Comparison of ENCODE assay signal across 23 cellular contexts in genomic region chr6:106807946-106808611, GRCh38.
A peak's percentile ranks its signal among the peaks of the same experiment; 100 is the strongest.
DNase-seq lines count a peak whose midpoint lies in the region; ATAC-seq, FAIRE-seq and TF ChIP-seq lines count a peak whose summit lies in the region.
"Had no signal": no experiment of that assay in that cellular context is flagged by ENCODE, and none has a peak within 500 bp of the region (broad histone marks: within the 10 kb centered on the region; RNA-seq: fewer than 3 reads in every experiment).

No MANE protein-coding gene starts in this region.

- no peak overlapping the region for H4K8ac ChIP-seq in H9 (replicated peaks; ENCODE audit: insufficient read length, low read depth, low read length)

- peaks cover 36 to 74% (median 58%) of the 10 kb centered on the region in 3 experiments for H3K36me3 Mint-ChIP-seq in H9 (ENCODE audit: insufficient read depth in 1 of 3, low read depth in 3 of 3)

- no peaks in the 10 kb centered on the region for H3K23me2 ChIP-seq in H9 (ENCODE audit: insufficient read length, low read depth, low read length, poor library complexity, severe bottlenecking)

- no peak for TF ChIP-seq EP300 in HepG2 (IDR thresholded peaks at IDR 0.05; ENCODE audit: low read depth in 2 of 2, low read length in 2 of 2)
- TF ChIP-seq EP300 in HepG2 (CRISPR knock-in tag; IDR thresholded peaks at IDR 0.05; ENCODE audit: borderline replicate concordance), result no peak
- TF ChIP-seq EP300 in stomach (IDR thresholded peaks at IDR 0.05), result no peak

- TF ChIP-seq CTCF in GM10266 (IDR thresholded peaks at IDR 0.05; ENCODE audit: control insufficient read depth, insufficient read depth, low read depth, missing control alignments), result peak; percentile 15
- peak; percentile 41; the same call in 2 of the 3 replicates for TF ChIP-seq CTCF in H9 (conservative IDR thresholded peaks at IDR 0.05)
- 0 out of 2 replicates have a peak, but pooled peaks have one; percentile 27 for TF ChIP-seq CTCF in OCI-LY7 (conservative IDR thresholded peaks at IDR 0.05; ENCODE audit: low read length)
- peak; percentile 64 for TF ChIP-seq CTCF in HepG2 (CRISPR knock-in tag; IDR thresholded peaks at IDR 0.05)
- no peak for TF ChIP-seq CTCF in BE2C (IDR thresholded peaks at IDR 0.05; ENCODE audit: low read depth, low read length)
- TF ChIP-seq CTCF in stomach (IDR thresholded peaks at IDR 0.05), result no peak

- no peaks in the 10 kb centered on the region; the same call in 1 of the 2 replicates for H3K36me3 ChIP-seq in OCI-LY7 (ENCODE audit: insufficient read depth, low read length)
- no peaks in the 10 kb centered on the region for H3K36me3 ChIP-seq in HepG2 (replicated peaks in 1 of 2; ENCODE audit: control insufficient read depth in 1 of 2, insufficient read depth in 2 of 2, low read length in 2 of 2)
- no peaks in the 10 kb centered on the region for H3K36me3 ChIP-seq in BE2C
- H3K36me3 ChIP-seq in stomach, result no peaks in the 10 kb centered on the region

- H3K14ac ChIP-seq in H9 (ENCODE audit: insufficient read depth, low read length), result no peak overlapping the region

- H2BK20ac ChIP-seq in H9 (ENCODE audit: low read depth, low read length, poor library complexity, severe bottlenecking), result no peak overlapping the region

- H4K91ac ChIP-seq in H9 (ENCODE audit: insufficient read length, low read depth, low read length), result no peak overlapping the region

- H3K4me1 ChIP-seq in H9 (ENCODE audit: insufficient read depth, low read length), result peaks cover 7% of the 10 kb centered on the region
- no peaks in the 10 kb centered on the region for H3K4me1 ChIP-seq in OCI-LY7 (ENCODE audit: insufficient read depth, low read length, poor library complexity, severe bottlenecking)
- H3K4me1 ChIP-seq in HepG2 (ENCODE audit: insufficient read depth, low read length), result peaks cover 21% of the 10 kb centered on the region
- H3K4me1 ChIP-seq in BE2C, result no peaks in the 10 kb centered on the region
- peaks cover 0 to 9% (median 4%) of the 10 kb centered on the region in 4 donors for H3K4me1 ChIP-seq in stomach
- H3K4me1 ChIP-seq: BLaER1 had no signal

- no peak overlapping the region for H3K56ac ChIP-seq in H9 (ENCODE audit: insufficient read length, low read depth, low read length)

- H3K27me3 Mint-ChIP-seq in H9 (ENCODE audit: low read depth), result peaks cover 4% of the 10 kb centered on the region
- H3K27me3 Mint-ChIP-seq: T-helper 17 cell had no signal

- BruUV-seq in OCI-LY7 (replicated peaks; lab: Mats Ljungman, UMichigan) (no TSS peak), HepG2 (replicated peaks; lab: Mats Ljungman, UMichigan) (no TSS peak)

- no peak overlapping the region for H3T11ph ChIP-seq in H9 (ENCODE audit: low read length)

- in situ Hi-C loops in HepG2 (cut with HindIII; ENCODE audit: extremely low pct_ligation_motif_present, low pct_unique_long_range_greater_than_20kb), result loop anchor here (10.0 kb wide), 1 partner anchor 167 kb away; the partner anchor contains the start of gene CD24

- POLR2A ChIA-PET in OCI-LY7 (lab: Charles Lee), result interaction anchor here (0.9 kb wide), 1 partner anchor 49 kb away, joined by 6 read pairs; no protein-coding TSS in a partner anchor
- POLR2A ChIA-PET in HepG2 (lab: Yijun Ruan, JAX), result no interaction called here

- no peak overlapping the region; a peak in 1 of 5 replicates for H3K4me3 Mint-ChIP-seq in H9
- H3K4me3 Mint-ChIP-seq: CD4-positive, alpha-beta memory T cell; T-helper 17 cell had no signal

- peak; percentile 63 for FAIRE-seq in HepG2 (lab: Jason Lieb, UNC)

- DNase-seq in GM10266 (ENCODE audit: extremely low spot score) (no peak), H9 (no peak), OCI-LY7 (ENCODE audit: low spot score) (peak; percentile 34), HepG2 (ENCODE audit: low spot score) (peak; percentile 30), NCI-H446 (lab: John Stamatoyannopoulos, UW) (no peak), BE2C (no peak), stomach (no peak), glomerular visceral epithelial cell (ENCODE audit: extremely low spot score) (no peak)
- DNase-seq: CD4-positive, alpha-beta memory T cell; DMS153; GDM1; H7; KBM-7; MM.1S; NCI-H1048; NCI-H1436; NCI-H1930; NCI-H2227 treated with DMSO at 0.1 percent for 48 hours; NCI-H510A treated with DMSO at 0.1 percent for 48 hours; NCI-H82; Right ventricle myocardium superior; T-helper 17 cell had no signal

- H3K27ac Mint-ChIP-seq in H9, result no peak overlapping the region
- H3K27ac Mint-ChIP-seq: CD4-positive, alpha-beta memory T cell; T-helper 17 cell had no signal

- no peak overlapping the region for H3K23ac ChIP-seq in H9 (ENCODE audit: insufficient read length, low read depth, low read length)

- no peak overlapping the region for H4K5ac ChIP-seq in H9 (ENCODE audit: insufficient read length, low read depth, low read length)

- H3K9ac ChIP-seq in H9 (ENCODE audit: extremely low read depth, insufficient read length, low read length) (no peak overlapping the region), HepG2 (ENCODE audit: insufficient read depth, low read depth, low read length) (no peak overlapping the region)
- H3K9ac ChIP-seq: BLaER1 had no signal

- H3K9me3 Mint-ChIP-seq in H9, result peaks cover 73 to 76% of the 10 kb centered on the region in 2 experiments

- CTCF ChIA-PET in OCI-LY7 (lab: Charles Lee; ENCODE audit: unreplicated experiment), result no interaction called here
- CTCF ChIA-PET in HepG2 (lab: Yijun Ruan, JAX; ENCODE audit: low intra/inter-chr PET ratio, low total read pairs), result interaction anchor here (2.2 kb wide), 1 partner anchor 172 kb away, joined by 16 read pairs; no protein-coding TSS in a partner anchor

- H3K4me2 ChIP-seq in H9 (ENCODE audit: insufficient read depth, insufficient read length, low read length) (no peak overlapping the region), OCI-LY7 (ENCODE audit: low read length) (no peak overlapping the region), HepG2 (ENCODE audit: low read depth, low read length) (no peak overlapping the region)
- H3K4me2 ChIP-seq: BLaER1 had no signal

- no peak overlapping the region for H2BK5ac ChIP-seq in H9 (ENCODE audit: insufficient read length, low read length)

- H3K9me3 ChIP-seq in H9 (ENCODE audit: control insufficient read depth, low read depth, low read length) (peaks cover 31% of the 10 kb centered on the region), OCI-LY7 (ENCODE audit: low read length) (peaks cover 48% of the 10 kb centered on the region), HepG2 (ENCODE audit: low read length) (peaks cover 22% of the 10 kb centered on the region), BE2C (no peaks in the 10 kb centered on the region; the same call in 1 of the 2 replicates), stomach (peaks cover 13 to 64% (median 56%) of the 10 kb centered on the region in 4 donors)

- intact Hi-C loops in OCI-LY7 (cut with micrococcal nuclease; ENCODE audit: unreplicated experiment), result no loop called here
- intact Hi-C loops in HepG2 (cut with micrococcal nuclease; ENCODE audit: unreplicated experiment), result loop anchor here (1.0 kb wide), 2 partner anchors 167 to 171 kb away; no protein-coding TSS in a partner anchor
- intact Hi-C loops in stomach (cut with DNase I; ENCODE audit: low total_unique reads), result no loop called here

- H3K9me2 ChIP-seq in OCI-LY7 (ENCODE audit: insufficient read depth, low read length), result no peaks in the 10 kb centered on the region

- H2BK12ac ChIP-seq in H9 (ENCODE audit: insufficient read length, low read depth, low read length), result no peak overlapping the region

- H3K18ac ChIP-seq in H9 (ENCODE audit: insufficient read length, low read depth, low read length), result no peak overlapping the region

- H3K4me3 ChIP-seq in OCI-LY7 (ENCODE audit: low read depth, low read length, poor library complexity, severe bottlenecking) (no peak overlapping the region), HepG2 (replicated peaks in 1 of 3; ENCODE audit: insufficient read depth in 1 of 3, low read depth in 2 of 3, low read length in 3 of 3) (no peak overlapping the region), BE2C (ENCODE audit: low read depth, low read length) (no peak overlapping the region), stomach (no peak overlapping the region)
- H3K4me3 ChIP-seq: BLaER1 had no signal

- no peak overlapping the region for H2AFZ ChIP-seq in H9 (ENCODE audit: low read length)
- no peak overlapping the region for H2AFZ ChIP-seq in OCI-LY7 (ENCODE audit: low read length)
- H2AFZ ChIP-seq in HepG2 (ENCODE audit: low read length), result no peak overlapping the region

- H3K4me1 Mint-ChIP-seq in H9, result peaks cover 23 to 43% of the 10 kb centered on the region in 2 experiments
- H3K4me1 Mint-ChIP-seq: CD4-positive, alpha-beta memory T cell; T-helper 17 cell had no signal

- no CpG with 5 or more reads among the region's 5 CpGs for WGBS in H9 (ENCODE audit: extremely low coverage, insufficient read length, low lambda C conversion rate)
- 51% methylated on average over 5 of the region's 5 CpGs for WGBS in HepG2 (ENCODE audit: low lambda C conversion rate)
- 90 to 98% (median 95%) methylated on average over 5 of the region's 5 CpGs for WGBS in stomach, 5 donors

- H2BK120ac ChIP-seq in H9 (ENCODE audit: low read depth, low read length, poor library complexity, severe bottlenecking), result no peak overlapping the region

- H3K79me1 ChIP-seq in H9 (ENCODE audit: insufficient read depth, low read depth, low read length, poor library complexity, severe bottlenecking), result no peaks in the 10 kb centered on the region

- H2BK15ac ChIP-seq in H9 (ENCODE audit: low read depth, low read length), result no peak overlapping the region

- H3K4ac ChIP-seq in H9 (ENCODE audit: low read depth, low read length), result no peak overlapping the region

- H3K27me3 ChIP-seq in H9 (ENCODE audit: insufficient read depth, low read length) (no peaks in the 10 kb centered on the region), HepG2 (ENCODE audit: control insufficient read depth in 1 of 2, insufficient read depth in 2 of 2, low read length in 2 of 2) (no peaks in the 10 kb centered on the region; a peak in 1 of 5 replicates), BE2C (no peaks in the 10 kb centered on the region), stomach (no peaks in the 10 kb centered on the region)
- H3K27me3 ChIP-seq: BLaER1 had no signal

- H3K27ac ChIP-seq in H9 (ENCODE audit: insufficient read length, low read depth, low read length) (no peak overlapping the region), OCI-LY7 (ENCODE audit: low read depth, low read length, poor library complexity, severe bottlenecking) (no peak overlapping the region), HepG2 (ENCODE audit: extremely low read length, insufficient read depth, low read length) (no peak overlapping the region), stomach (no peak overlapping the region)
- H3K27ac ChIP-seq: BLaER1 had no signal

- H3K79me2 ChIP-seq in H9 (ENCODE audit: insufficient read depth, low read length) (no peaks in the 10 kb centered on the region), OCI-LY7 (ENCODE audit: insufficient read depth, low read depth, low read length) (no peaks in the 10 kb centered on the region), HepG2 (ENCODE audit: insufficient read depth, low read length) (no peaks in the 10 kb centered on the region)

- peak; percentile 56 for TF ChIP-seq RAD21 in HepG2 (CRISPR knock-in tag; IDR thresholded peaks at IDR 0.05)

- H2AK5ac ChIP-seq in H9 (ENCODE audit: insufficient read length, low read length), result no peak overlapping the region

- H4K20me1 ChIP-seq in H9 (ENCODE audit: control insufficient read depth, insufficient read depth, insufficient read length) (no peaks in the 10 kb centered on the region), OCI-LY7 (ENCODE audit: insufficient read depth, low read length) (no peaks in the 10 kb centered on the region), HepG2 (ENCODE audit: insufficient read depth, low read length) (no peaks in the 10 kb centered on the region)
- H4K20me1 ChIP-seq: BLaER1 had no signal

- no peak for TF ChIP-seq POLR2A in HepG2 (IDR thresholded peaks at IDR 0.05; ENCODE audit: insufficient read depth in 1 of 2, low read depth in 2 of 2, low read length in 2 of 2)
- TF ChIP-seq POLR2A in stomach (IDR thresholded peaks at IDR 0.05), result no peak

- peak; percentile 79 for ATAC-seq in HepG2
- ATAC-seq: T-helper 17 cell had no signal

Comparison
In these comparisons a context has a peak if more than half of its experiments do, and no peak if none do; other contexts are left out.
1. DNase-seq: peak in OCI-LY7 (single experiment) and HepG2 (single experiment); none in GM10266 (single experiment), H9 (single experiment), NCI-H446 (0 of 2), BE2C (single experiment), stomach (single experiment) and glomerular visceral epithelial cell (single experiment).
2. CTCF ChIP-seq: peak in GM10266 (single experiment), H9 (single experiment), OCI-LY7 (single experiment) and HepG2 (single experiment); none in BE2C (single experiment) and stomach (0 of 7).